In the genomic region with DNA sequence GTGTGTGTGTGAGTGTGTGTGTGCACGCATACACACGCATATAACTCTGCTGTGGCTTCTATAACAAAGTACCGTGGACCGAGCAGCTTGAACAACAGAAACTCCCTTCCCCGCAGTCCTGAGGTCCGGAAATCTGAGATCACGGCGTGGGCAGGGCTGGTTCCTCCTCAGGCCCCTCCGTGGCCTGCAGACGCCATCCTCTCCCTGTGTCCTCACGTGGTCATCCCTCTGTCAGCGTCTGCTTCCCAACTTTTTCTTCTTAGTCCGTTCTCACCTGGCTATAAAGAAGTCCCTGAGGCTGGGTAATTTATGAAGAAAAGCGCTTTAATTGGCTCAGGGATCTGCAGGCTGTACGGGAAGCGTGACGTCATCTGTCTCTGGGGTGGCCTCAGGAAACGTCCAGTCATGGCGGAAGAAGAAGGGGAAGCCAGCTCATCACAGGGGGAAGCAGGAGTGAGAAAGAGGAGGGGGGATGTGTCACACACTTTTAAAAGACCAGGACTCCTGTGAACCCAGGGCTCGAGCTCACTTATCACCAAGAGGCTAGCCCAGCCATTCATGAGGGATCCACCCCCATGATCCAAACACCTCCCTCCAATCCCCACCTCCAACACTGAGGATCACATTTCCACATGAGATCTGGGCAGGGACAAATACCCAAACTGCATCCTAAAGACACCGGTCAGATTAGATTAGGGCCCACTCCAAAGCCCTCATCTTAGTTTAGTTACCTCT, we compare ENCODE assay signal across 8 cellular contexts.
DNase-seq lines count a peak whose midpoint lies in the region; ATAC-seq, FAIRE-seq and TF ChIP-seq lines count a peak whose summit lies in the region.

No MANE protein-coding gene starts in this region.

- peak; percentile 26 for ATAC-seq in GM18519 (IDR thresholded peaks at IDR 0.05; ENCODE audit: low FRiP score, unreplicated experiment)
- peak; percentile 40 for ATAC-seq in HG02981 (IDR thresholded peaks at IDR 0.05; ENCODE audit: unreplicated experiment)
- ATAC-seq in activated naive CD8-positive, alpha-beta T cell treated with anti-CD3 and anti-CD28 coated beads, Interleukin-2, amount 10 ng/mL, durations not matched to agents 7 days and 5 days (ENCODE audit: low read depth) = no peak

- no peaks in the 10 kb centered on the region for H3K36me3 ChIP-seq in keratinocyte (ENCODE audit: control insufficient read depth in 2 of 2, extremely low read depth in 1 of 2, insufficient read depth in 2 of 2, low read length in 2 of 2)

- H3K27me3 Mint-ChIP-seq in activated naive CD8-positive, alpha-beta T cell treated with anti-CD3 and anti-CD28 coated beads, Interleukin-2, amount 10 ng/mL, durations not matched to agents 7 days and 5 days = peaks cover 2% of the 10 kb centered on the region

- POLR2A ChIA-PET in activated naive CD8-positive, alpha-beta T cell treated with anti-CD3 and anti-CD28 coated beads, Interleukin-2, amount 10 ng/mL, durations not matched to agents 7 days and 5 days (lab: Charles Lee) = interaction anchor here (4.2 kb wide), 1 partner anchor 91 kb away, joined by 88 read pairs; a partner anchor contains a TSS

- dilution Hi-C loops in keratinocyte (cut with MboI; ENCODE audit: extremely low pct_ligation_motif_present, low sequenced_read_pairs) = no loop called here

- H4K20me1 ChIP-seq in keratinocyte (ENCODE audit: control insufficient read depth, extremely low read depth, insufficient read depth, low read length) = no peaks in the 10 kb centered on the region

- peak overlapping the region; percentile 82 for H3K4me3 Mint-ChIP-seq in activated naive CD8-positive, alpha-beta T cell treated with anti-CD3 and anti-CD28 coated beads, Interleukin-2, amount 10 ng/mL, durations not matched to agents 7 days and 5 days

- no peak for TF ChIP-seq CTCF in keratinocyte (optimal IDR thresholded peaks at IDR 0.05 in 1 of 3, IDR thresholded peaks at IDR 0.05 in 1 of 3, conservative IDR thresholded peaks at IDR 0.05 in 1 of 3; ENCODE audit: extremely low read depth in 1 of 3, insufficient read depth in 2 of 3, low read length in 3 of 3)

- no peak for FAIRE-seq in keratinocyte (lab: Jason Lieb, UNC)

- H3K9me3 Mint-ChIP-seq in activated naive CD8-positive, alpha-beta T cell treated with anti-CD3 and anti-CD28 coated beads, Interleukin-2, amount 10 ng/mL, durations not matched to agents 7 days and 5 days = peaks cover 7% of the 10 kb centered on the region

- H3K4me1 Mint-ChIP-seq in activated naive CD8-positive, alpha-beta T cell treated with anti-CD3 and anti-CD28 coated beads, Interleukin-2, amount 10 ng/mL, durations not matched to agents 7 days and 5 days = peaks cover 19% of the 10 kb centered on the region

- peak overlapping the region; percentile 40 for H3K27ac ChIP-seq in keratinocyte (ENCODE audit: control insufficient read depth, insufficient read depth, low read length)

- DNase-seq in SKM-1 (lab: John Stamatoyannopoulos, UW; ENCODE audit: unreplicated experiment) = peak; percentile 80
- no peak for DNase-seq in activated naive CD8-positive, alpha-beta T cell treated with anti-CD3 and anti-CD28 coated beads, Interleukin-2, amount 10 ng/mL, durations not matched to agents 7 days and 5 days
- DNase-seq in keratinocyte (ENCODE audit: low read depth, low spot score) = no peak
- peak; percentile 72 to 77 for DNase-seq in stimulated activated CD4-positive, alpha-beta T cell treated with anti-CD3 and anti-CD28 coated beads, Interleukin-2, amount 100 ng/mL, for 24 hours
- no peak for DNase-seq in NCI-H1092 (lab: John Stamatoyannopoulos, UW)
- no peak for DNase-seq in NCI-H446 (lab: John Stamatoyannopoulos, UW)

- no peak overlapping the region for H2AFZ ChIP-seq in keratinocyte (ENCODE audit: control insufficient read depth, low read length)

- H3K9ac ChIP-seq in keratinocyte (ENCODE audit: control insufficient read depth, extremely low read depth, insufficient read depth, low read length) = no peak overlapping the region

- no peaks in the 10 kb centered on the region for H3K27me3 ChIP-seq in keratinocyte (ENCODE audit: control insufficient read depth, extremely low read depth, insufficient read depth, low read length)

- no peaks in the 10 kb centered on the region for H3K9me1 ChIP-seq in keratinocyte (ENCODE audit: control insufficient read depth, extremely low read depth, insufficient read depth, low read length)

- H3K79me2 ChIP-seq in keratinocyte (ENCODE audit: control insufficient read depth, insufficient read depth, low read length) = no peaks in the 10 kb centered on the region

- H3K9me3 ChIP-seq in keratinocyte (ENCODE audit: control insufficient read depth, low read depth, low read length) = peaks cover 2% of the 10 kb centered on the region

- H3K27ac Mint-ChIP-seq in activated naive CD8-positive, alpha-beta T cell treated with anti-CD3 and anti-CD28 coated beads, Interleukin-2, amount 10 ng/mL, durations not matched to agents 7 days and 5 days = peak overlapping the region; percentile 96

- no peaks in the 10 kb centered on the region for H3K4me1 ChIP-seq in keratinocyte (ENCODE audit: control insufficient read depth, extremely low read depth, insufficient read depth, low read length)

- no peak overlapping the region for H3K4me3 ChIP-seq in keratinocyte (ENCODE audit: control insufficient read depth in 2 of 3, extremely low read depth in 1 of 3, insufficient read depth in 2 of 3, low read depth in 1 of 3, low read length in 3 of 3)

- H3K4me2 ChIP-seq in keratinocyte (ENCODE audit: control insufficient read depth, extremely low read depth, insufficient read depth, low read depth, low read length) = no peak overlapping the region

- peaks cover 7% of the 10 kb centered on the region for H3K36me3 Mint-ChIP-seq in activated naive CD8-positive, alpha-beta T cell treated with anti-CD3 and anti-CD28 coated beads, Interleukin-2, amount 10 ng/mL, durations not matched to agents 7 days and 5 days

Comparison
In these comparisons a context has a peak if more than half of its experiments do, and no peak if none do; other contexts are left out.
1. DNase-seq: peak in SKM-1 (single experiment) and stimulated activated CD4-positive, alpha-beta T cell treated with anti-CD3 and anti-CD28 coated beads, Interleukin-2, amount 100 ng/mL, for 24 hours (2 of 2); none in activated naive CD8-positive, alpha-beta T cell treated with anti-CD3 and anti-CD28 coated beads, Interleukin-2, amount 10 ng/mL, durations not matched to agents 7 days and 5 days (single experiment), keratinocyte (single experiment), NCI-H1092 (single experiment) and NCI-H446 (0 of 2).